ENCODE assay signal across 1 cellular context in genomic region chr7:34438436-34438835, GRCh38.
TF ChIP-seq lines count a peak whose summit lies in the region.

No MANE protein-coding gene starts in this region.

TF ChIP-seq in SK-N-SH, 30 proteins besides CTCF, POLR2A, EP300 and RAD21 (continued from another document):
- TF ChIP-seq USF2 (IDR thresholded peaks at IDR 0.05; ENCODE audit: borderline replicate concordance, low read depth, low read length) (no peak), NRF1 (IDR thresholded peaks at IDR 0.05; ENCODE audit: low read depth, low read length) (no peak)
